In genomic region chr16:67415872-67416793, GRCh38 we compare ENCODE assay signal across 1 cellular context.
TF ChIP-seq lines count a peak whose summit lies in the region.

Gene ZDHHC1 (minus strand): TSS chr16:67416477. CDS start chr16:67407775, 8,702 bp downstream.

TF ChIP-seq in HepG2, 621 proteins besides CTCF, POLR2A, EP300 and RAD21 (continued from another document and continues in another):
- TF ChIP-seq HIC2 (CRISPR knock-in tag; IDR thresholded peaks at IDR 0.05; ENCODE audit: low read depth) (peak; percentile 1; the same call in 1 of the 2 replicates), ZMYM2 (CRISPR knock-in tag; IDR thresholded peaks at IDR 0.05) (no peak), ZMAT5 (CRISPR knock-in tag; IDR thresholded peaks at IDR 0.05; ENCODE audit: borderline replicate concordance, low read depth) (no peak), ZNF318 (CRISPR knock-in tag; IDR thresholded peaks at IDR 0.05) (no peak), SNAPC2 (CRISPR knock-in tag; IDR thresholded peaks at IDR 0.05) (no peak), SNRNP70 (IDR thresholded peaks at IDR 0.05; ENCODE audit: low read depth, low read length) (no peak), ZNF761 (CRISPR knock-in tag; conservative IDR thresholded peaks at IDR 0.05) (no peak), DPF2 (CRISPR knock-in tag; IDR thresholded peaks at IDR 0.05; ENCODE audit: borderline replicate concordance, low read depth) (no peak), ZSCAN22 (CRISPR knock-in tag; IDR thresholded peaks at IDR 0.05) (no peak), XBP1 (CRISPR knock-in tag; IDR thresholded peaks at IDR 0.05) (no peak), NFAT5 (CRISPR knock-in tag; IDR thresholded peaks at IDR 0.05) (peak; percentile 91), KLF15 (CRISPR knock-in tag; IDR thresholded peaks at IDR 0.05; ENCODE audit: borderline replicate concordance) (no peak), ZKSCAN1 (IDR thresholded peaks at IDR 0.05; ENCODE audit: low read length) (no peak), CREB1 (IDR thresholded peaks at IDR 0.05) (no peak), CREB1 (CRISPR knock-in tag; IDR thresholded peaks at IDR 0.05) (no peak), ZNF619 (CRISPR knock-in tag; IDR thresholded peaks at IDR 0.05) (0 out of 2 replicates have a peak, but pooled peaks have one; percentile 75), IKZF5 (CRISPR knock-in tag; IDR thresholded peaks at IDR 0.05) (peak; percentile 21; the same call in 1 of the 2 replicates), SATB2 (CRISPR knock-in tag; IDR thresholded peaks at IDR 0.05) (0 out of 2 replicates have a peak, but pooled peaks have one; percentile 82), LRRFIP1 (CRISPR knock-in tag; conservative IDR thresholded peaks at IDR 0.05) (no peak), GLI4 (CRISPR knock-in tag; IDR thresholded peaks at IDR 0.05; ENCODE audit: borderline replicate concordance) (no peak), ZNF558 (CRISPR knock-in tag; IDR thresholded peaks at IDR 0.05; ENCODE audit: borderline replicate concordance) (peak; percentile 50; the same call in 1 of the 2 replicates), ATF3 (CRISPR knock-in tag; IDR thresholded peaks at IDR 0.05) (no peak), SAP130 (CRISPR knock-in tag; IDR thresholded peaks at IDR 0.05; ENCODE audit: low read depth) (peak; percentile 83), THRA (CRISPR knock-in tag; IDR thresholded peaks at IDR 0.05; ENCODE audit: borderline replicate concordance) (0 out of 2 replicates have a peak, but pooled peaks have one; percentile 10), ARNTL (CRISPR knock-in tag; IDR thresholded peaks at IDR 0.05) (no peak), HNF1B (CRISPR knock-in tag; IDR thresholded peaks at IDR 0.05) (peak; percentile 76; the same call in 1 of the 2 replicates), KDM5B (CRISPR knock-in tag; IDR thresholded peaks at IDR 0.05; ENCODE audit: borderline replicate concordance) (peak; percentile 96), CENPBD1 (CRISPR knock-in tag; IDR thresholded peaks at IDR 0.05; ENCODE audit: borderline replicate concordance, low read depth) (no peak), NR2C2 (CRISPR knock-in tag; IDR thresholded peaks at IDR 0.05; ENCODE audit: borderline replicate concordance) (no peak), TBX3 (IDR thresholded peaks at IDR 0.05; ENCODE audit: borderline replicate concordance) (no peak), RORA (CRISPR knock-in tag; IDR thresholded peaks at IDR 0.05) (no peak), ARNT2 (CRISPR knock-in tag; IDR thresholded peaks at IDR 0.05; ENCODE audit: low read depth) (peak; percentile 79), ERF (CRISPR knock-in tag; IDR thresholded peaks at IDR 0.05) (peak; percentile 48; the same call in 1 of the 2 replicates), EED (CRISPR knock-in tag; IDR thresholded peaks at IDR 0.05) (no peak), ZNF451 (CRISPR knock-in tag; IDR thresholded peaks at IDR 0.05) (peak; percentile 83; the same call in 1 of the 2 replicates)
